Comparison of ENCODE assay signal across 34 cellular contexts in genomic region chr1:209837671-209838070, GRCh38. TPM values are rescaled to one million over a fixed set of nuclear protein-coding genes. Genes with fewer than 3 reads are reported as not detected.
"Had no signal": no experiment of that assay in that cellular context is flagged by ENCODE, and none has a peak within 500 bp of the region (broad histone marks: within the 10 kb centered on the region; RNA-seq: fewer than 3 reads in every experiment).

No MANE protein-coding gene starts in this region.

- H3K27me3 ChIP-seq: MG63, SJCRH30 had no signal

- H3K9me3 Mint-ChIP-seq: activated CD4-positive, alpha-beta T cell treated with anti-CD3 and anti-CD28 coated beads, Interleukin-2, amount 10 ng/mL, durations not matched to agents 7 days and 5 days; activated naive CD4-positive, alpha-beta T cell treated with anti-CD3 and anti-CD28 coated beads, Interleukin-2, amount 50 U/mL, for 24 hours; activated T-helper 2 cell treated with anti-CD3 and anti-CD28 coated beads, Interferon-gamma antibody, Interleukin-2, Interleukin-4, amounts not matched to agents 10 μg/mL and 5 μg/mL and 100 μg/mL, durations not matched to agents 14 hours and 24 hours and 36 hours; brain had no signal

- H3K9me3 ChIP-seq: MG63, SJCRH30 had no signal

- DNase-seq: activated CD4-positive, alpha-beta T cell treated with anti-CD3 and anti-CD28 coated beads for 36 hours; activated CD4-positive, alpha-beta T cell treated with anti-CD3 and anti-CD28 coated beads, Interleukin-2, amount 10 ng/mL, durations not matched to agents 7 days and 5 days; activated CD4-positive, alpha-beta T cell treated with anti-CD3 and anti-CD28 coated beads, Interleukin-2, amount 50 U/mL, for 48 hours; activated CD8-positive, alpha-beta memory T cell treated with anti-CD3 and anti-CD28 coated beads for 24 hours; activated CD8-positive, alpha-beta memory T cell treated with anti-CD3 and anti-CD28 coated beads, Interleukin-2, amount 10 ng/mL, durations not matched to agents 7 days and 5 days; activated CD8-positive, alpha-beta memory T cell treated with anti-CD3 and anti-CD28 coated beads, Interleukin-2, amount 50 U/mL, for 48 hours; activated gamma-delta T cell; activated naive CD4-positive, alpha-beta T cell treated with Interleukin-2 at 50 U/mL for 16 hours; anterior cingulate cortex; caudate nucleus; Karpas-422; KBM-7; MG63; NCI-H1048; NCI-H1105 treated with DMSO at 0.1 percent for 48 hours; NCI-H1436; NCI-H1694; NCI-H1930; NCI-H2081 treated with DMSO at 0.1 percent for 48 hours; NCI-H226; NCI-H446 treated with DMSO at 0.1 percent for 48 hours; NCI-H524; NCI-H69; SHP77; SJCRH30; T1000 had no signal

- H3K27me3 Mint-ChIP-seq: activated CD4-positive, alpha-beta T cell treated with anti-CD3 and anti-CD28 coated beads for 36 hours; activated CD4-positive, alpha-beta T cell treated with anti-CD3 and anti-CD28 coated beads, Interleukin-2, amount 10 ng/mL, durations not matched to agents 7 days and 5 days; activated CD8-positive, alpha-beta memory T cell treated with anti-CD3 and anti-CD28 coated beads, Interleukin-2, amount 10 ng/mL, durations not matched to agents 7 days and 5 days; activated naive CD4-positive, alpha-beta T cell treated with anti-CD3 and anti-CD28 coated beads, Interleukin-2, amount 50 U/mL, for 24 hours; brain had no signal

- H3K27ac ChIP-seq: SJCRH30, SK-N-MC had no signal

- H3K4me3 Mint-ChIP-seq: activated CD4-positive, alpha-beta T cell treated with anti-CD3 and anti-CD28 coated beads for 36 hours; activated CD4-positive, alpha-beta T cell treated with anti-CD3 and anti-CD28 coated beads, Interleukin-2, amount 10 ng/mL, durations not matched to agents 7 days and 5 days; activated CD8-positive, alpha-beta memory T cell treated with anti-CD3 and anti-CD28 coated beads, Interleukin-2, amount 10 ng/mL, durations not matched to agents 7 days and 5 days; activated naive CD4-positive, alpha-beta T cell treated with anti-CD3 and anti-CD28 coated beads, Interleukin-2, amount 50 U/mL, for 24 hours; brain had no signal

- FAIRE-seq: bronchial epithelial cell, TTC549 had no signal

- H3K4me1 Mint-ChIP-seq: brain had no signal

- H3K27ac Mint-ChIP-seq: activated CD4-positive, alpha-beta T cell treated with anti-CD3 and anti-CD28 coated beads for 36 hours; activated CD4-positive, alpha-beta T cell treated with anti-CD3 and anti-CD28 coated beads, Interleukin-2, amount 10 ng/mL, durations not matched to agents 7 days and 5 days; activated CD8-positive, alpha-beta memory T cell treated with anti-CD3 and anti-CD28 coated beads, Interleukin-2, amount 10 ng/mL, durations not matched to agents 7 days and 5 days; activated naive CD4-positive, alpha-beta T cell treated with anti-CD3 and anti-CD28 coated beads, Interleukin-2, amount 50 U/mL, for 24 hours; brain had no signal

- ATAC-seq: activated CD4-positive, alpha-beta T cell treated with anti-CD3 and anti-CD28 coated beads for 36 hours; activated CD8-positive, alpha-beta memory T cell treated with anti-CD3 and anti-CD28 coated beads, Interleukin-2, amount 10 ng/mL, durations not matched to agents 7 days and 5 days; Panc1 had no signal

- H3K4me3 ChIP-seq: MG63, SJCRH30, SK-N-MC had no signal

RNA-seq across cellular contexts. Expression of gene IRF6, which starts 31.7 kb away (rescaled TPM):
- total RNA-seq: activated CD4-positive, alpha-beta T cell treated with anti-CD3 and anti-CD28 coated beads, Interleukin-2, amount 10 ng/mL, durations not matched to agents 7 days and 5 days; SJCRH30; T-helper 2 cell treated with Interferon-gamma antibody and Interleukin-4, amounts not matched to agents 100 ng/mL and 5 ng/mL, for 36 hours had no signal
